24 cellular contexts compared by ENCODE assay signal in genomic region chr1:19923137-19923952, GRCh38. TPM values are rescaled to one million over a fixed set of nuclear protein-coding genes. Genes with fewer than 3 reads are reported as not detected.
DNase-seq lines count a peak whose midpoint lies in the region; ATAC-seq, FAIRE-seq and TF ChIP-seq lines count a peak whose summit lies in the region.
"Had no signal": no experiment of that assay in that cellular context is flagged by ENCODE, and none has a peak within 500 bp of the region (broad histone marks: within the 10 kb centered on the region; RNA-seq: fewer than 3 reads in every experiment).

Gene PLA2G2E (minus strand): TSS chr1:19923617. CDS start chr1:19923559, 58 bp downstream.

- H3K56ac ChIP-seq in IMR-90 (ENCODE audit: extremely low read depth, insufficient read depth, low read length), result no peak within 1 kb of the TSS
- H3K56ac ChIP-seq in H1 (replicated peaks; ENCODE audit: insufficient read length, low read depth, low read length), result no peak within 1 kb of the TSS

- H3K9me1 ChIP-seq in IMR-90 (ENCODE audit: insufficient read depth, low read length), result no peaks in the 10 kb centered on the region

- dilution Hi-C loops in IMR-90 (cut with HindIII; ENCODE audit: low sequenced_read_pairs, unreplicated experiment), result no loop called here

- TF ChIP-seq CTCF in IMR-90 (conservative IDR thresholded peaks at IDR 0.05; ENCODE audit: low read depth, low read length), result no peak
- TF ChIP-seq CTCF in H1 (IDR thresholded peaks at IDR 0.05; ENCODE audit: control extremely low read depth in 1 of 3, insufficient read depth in 1 of 3, low read depth in 1 of 3, low read length in 3 of 3), result peak in 1 of 3 experiments; percentile 11; a peak in 1 of 4 replicates
- peak; percentile 9 for TF ChIP-seq CTCF in neural progenitor cell (IDR thresholded peaks at IDR 0.05)
- no peak for TF ChIP-seq CTCF in testis (IDR thresholded peaks at IDR 0.05)

- 0% methylated on average over 1 of the region's 14 CpGs; no CpG with 5 or more reads in 1 of the 2 experiments for WGBS in IMR-90 (ENCODE audit: extremely low coverage in 2 of 2, insufficient read length in 1 of 2), 2 experiments
- WGBS in H1 (ENCODE audit: extremely low coverage in 1 of 2, insufficient coverage in 1 of 2, insufficient read length in 1 of 2, insufficient replicate concordance in 2 of 2, low coverage in 1 of 2, low lambda C conversion rate in 2 of 2, missing lambda C conversion rate in 1 of 2), 2 experiments, result 84% methylated on average over 13 of the region's 14 CpGs; no CpG with 5 or more reads in 1 of the 2 experiments
- WGBS in testis, 2 donors, result 68 to 69% methylated on average over 3 to 14 of the region's 14 CpGs

- H2BK5ac ChIP-seq in IMR-90 (ENCODE audit: low read depth, low read length, poor library complexity, severe bottlenecking) (no peak within 1 kb of the TSS), H1 (ENCODE audit: low read depth, low read length) (no peak within 1 kb of the TSS)

- H4K20me1 ChIP-seq in IMR-90 (ENCODE audit: insufficient read depth, low read length) (no peaks in the 10 kb centered on the region), H1 (replicated peaks in 1 of 2; ENCODE audit: control insufficient read depth in 1 of 2, insufficient read depth in 2 of 2, low read length in 2 of 2) (no peaks in the 10 kb centered on the region), neural progenitor cell (ENCODE audit: low read depth) (no peaks in the 10 kb centered on the region)

- H4K5ac ChIP-seq in IMR-90 (ENCODE audit: low read depth, low read length) (no peak within 1 kb of the TSS), H1 (ENCODE audit: insufficient read length, low read depth, low read length) (no peak within 1 kb of the TSS)

- CTCF ChIA-PET in IMR-90 (lab: Yijun Ruan, JAX), result no interaction called here
- CTCF ChIA-PET in H1 (lab: Charles Lee; ENCODE audit: partially characterized antibody), result interaction anchor here (0.8 to 10.5 kb wide), 4 partner anchors 192 to 239 kb away, joined by 3 to 127 read pairs (median 5); no protein-coding TSS in a partner anchor

- H2AFZ ChIP-seq in IMR-90 (replicated peaks; ENCODE audit: low read length, poor library complexity), result peak within 1 kb of the TSS; percentile 26
- no peak within 1 kb of the TSS for H2AFZ ChIP-seq in H1 (ENCODE audit: low read length)
- no peak within 1 kb of the TSS for H2AFZ ChIP-seq in neural progenitor cell (replicated peaks)

- peaks cover 5% of the 10 kb centered on the region for H3K27me3 Mint-ChIP-seq in neural progenitor cell (ENCODE audit: insufficient read depth, low read depth)

- no peak within 1 kb of the TSS for H3K27ac ChIP-seq in IMR-90 (ENCODE audit: insufficient read depth, low read length)
- H3K27ac ChIP-seq in H1 (ENCODE audit: low read depth, low read length), result no peak within 1 kb of the TSS
- H3K27ac ChIP-seq in neural progenitor cell, result no peak within 1 kb of the TSS
- peak within 1 kb of the TSS; percentile 60 to 72 for H3K27ac ChIP-seq in testis
- H3K27ac ChIP-seq: C4-2B, Peyer's patch, SJCRH30 had no signal

- H3K79me1 ChIP-seq in IMR-90 (ENCODE audit: low read depth in 1 of 2, low read length in 2 of 2) (no peaks in the 10 kb centered on the region), H1 (ENCODE audit: low read depth, low read length) (no peaks in the 10 kb centered on the region)

- no peak within 1 kb of the TSS for H3K9ac ChIP-seq in IMR-90 (ENCODE audit: low read depth, low read length)
- H3K9ac ChIP-seq in H1 (replicated peaks in 1 of 4; ENCODE audit: extremely low read depth in 1 of 4, low read depth in 3 of 4, low read length in 3 of 4), result no peak within 1 kb of the TSS
- H3K9ac ChIP-seq in neural progenitor cell, result no peak within 1 kb of the TSS

- H3K14ac ChIP-seq in IMR-90 (replicated peaks; ENCODE audit: low read depth, low read length) (no peak within 1 kb of the TSS), H1 (ENCODE audit: insufficient read length) (no peak within 1 kb of the TSS)

- no peak within 1 kb of the TSS for H4K91ac ChIP-seq in IMR-90 (ENCODE audit: insufficient read depth, low read depth, low read length)
- no peak within 1 kb of the TSS for H4K91ac ChIP-seq in H1 (replicated peaks; ENCODE audit: insufficient read length, low read length)

- no peak within 1 kb of the TSS for H3K23ac ChIP-seq in IMR-90 (ENCODE audit: low read depth, low read length)
- H3K23ac ChIP-seq in H1 (ENCODE audit: insufficient read length), result no peak within 1 kb of the TSS

- in situ Hi-C loops in IMR-90 (cut with MboI; ENCODE audit: low sequenced_read_pairs), result no loop called here

- TF ChIP-seq RAD21 in IMR-90 (IDR thresholded peaks at IDR 0.05; ENCODE audit: low read length) (no peak), H1 (IDR thresholded peaks at IDR 0.05 in 1 of 2, conservative IDR thresholded peaks at IDR 0.05 in 1 of 2; ENCODE audit: low read depth in 2 of 2, low read length in 2 of 2) (no peak; a peak in 1 of 4 replicates)

- no peak within 1 kb of the TSS for H3K4me3 ChIP-seq in IMR-90 (ENCODE audit: insufficient read depth, low read depth, low read length)
- no peak within 1 kb of the TSS for H3K4me3 ChIP-seq in H1 (ENCODE audit: extremely low read depth in 1 of 4, insufficient read depth in 2 of 4, low read depth in 3 of 4, low read length in 4 of 4)
- H3K4me3 ChIP-seq in neural progenitor cell, result no peak within 1 kb of the TSS
- no peak within 1 kb of the TSS for H3K4me3 ChIP-seq in testis
- H3K4me3 ChIP-seq: Peyer's patch, SJCRH30 had no signal

- H3K4ac ChIP-seq in IMR-90 (ENCODE audit: low read depth, low read length), result no peak within 1 kb of the TSS
- H3K4ac ChIP-seq in H1 (replicated peaks; ENCODE audit: insufficient read length, low read depth, low read length), result no peak within 1 kb of the TSS

- H3K4me2 ChIP-seq in IMR-90 (ENCODE audit: low read depth, low read length) (no peak within 1 kb of the TSS), H1 (ENCODE audit: insufficient read depth in 1 of 2, low read depth in 2 of 2, low read length in 2 of 2) (no peak within 1 kb of the TSS), neural progenitor cell (peak within 1 kb of the TSS; percentile 11)

- no peak within 1 kb of the TSS for H2AK5ac ChIP-seq in IMR-90 (ENCODE audit: low read depth, low read length)
- no peak within 1 kb of the TSS for H2AK5ac ChIP-seq in H1 (ENCODE audit: low read depth, low read length)

- H3K79me2 ChIP-seq in H1 (ENCODE audit: control insufficient read depth in 1 of 2, insufficient read depth in 2 of 2, low read length in 2 of 2), result no peaks in the 10 kb centered on the region
- no peaks in the 10 kb centered on the region for H3K79me2 ChIP-seq in neural progenitor cell (ENCODE audit: low read depth)

- H3F3A ChIP-seq in neural progenitor cell (ENCODE audit: low read depth), result no peaks in the 10 kb centered on the region

- BruUV-seq in IMR-90 (replicated peaks; lab: Mats Ljungman, UMichigan), result no TSS peak

- H2BK20ac ChIP-seq in IMR-90 (ENCODE audit: low read depth, low read length) (no peak within 1 kb of the TSS), H1 (ENCODE audit: low read length) (no peak within 1 kb of the TSS)

- DNase-seq in IMR-90 (no peak), H1 (ENCODE audit: low read depth in 1 of 2, low spot score in 2 of 2) (no peak), neural progenitor cell (ENCODE audit: low spot score) (peak; percentile 14), testis (no peak), posterior vena cava (ENCODE audit: low spot score) (no peak)
- DNase-seq: EL; GF-D8; H9; Karpas-422; NCI-H1694; NCI-H2081; NCI-H2171; NCI-H345; NCI-H524; NCI-H774; NK-92 treated with Interleukin-12 subunit alpha and Interleukin-12 subunit beta, amount 100 ng/mL, for 24 hours; Peyer's patch; SJCRH30 had no signal

- H2BK12ac ChIP-seq in H1 (ENCODE audit: low read depth, low read length), result no peak within 1 kb of the TSS

- no peaks in the 10 kb centered on the region for H3K36me3 ChIP-seq in IMR-90 (ENCODE audit: control insufficient read depth, insufficient read depth, low read length)
- H3K36me3 ChIP-seq in H1 (ENCODE audit: control insufficient read depth in 2 of 4, insufficient read depth in 4 of 4, low read length in 3 of 4), result no peaks in the 10 kb centered on the region
- no peaks in the 10 kb centered on the region for H3K36me3 ChIP-seq in neural progenitor cell
- H3K36me3 ChIP-seq in testis (ENCODE audit: low read depth, missing control alignments), result no peaks in the 10 kb centered on the region
- H3K36me3 ChIP-seq: Peyer's patch, SJCRH30 had no signal

- ATAC-seq in IMR-90 (ENCODE audit: low read depth) (no peak), GM19467 (IDR thresholded peaks at IDR 0.05; ENCODE audit: unreplicated experiment) (no peak), HG03280 (IDR thresholded peaks at IDR 0.05; ENCODE audit: unreplicated experiment) (no peak)

- POLR2A ChIA-PET in IMR-90 (lab: Charles Lee; ENCODE audit: unreplicated experiment), result no interaction called here
- POLR2A ChIA-PET in H1 (lab: Charles Lee; ENCODE audit: partially characterized antibody), result no interaction called here

- H4K8ac ChIP-seq in IMR-90 (ENCODE audit: low read depth in 2 of 2, low read length in 2 of 2), result no peak within 1 kb of the TSS
- H4K8ac ChIP-seq in H1 (ENCODE audit: extremely low read depth, insufficient read depth, low read length), result peak within 1 kb of the TSS; percentile 39; the same call in 1 of the 2 replicates

- H3K9me3 Mint-ChIP-seq in neural progenitor cell, result no peaks in the 10 kb centered on the region
- H3K9me3 Mint-ChIP-seq: H9 had no signal

- H3K4me1 ChIP-seq in IMR-90 (ENCODE audit: control insufficient read depth, insufficient read depth, low read length) (no peaks in the 10 kb centered on the region), H1 (replicated peaks in 1 of 4; ENCODE audit: control insufficient read depth in 3 of 4, insufficient read depth in 4 of 4, low read length in 3 of 4) (peaks cover 0 to 3% (median 0%) of the 10 kb centered on the region in 4 experiments; a peak in 1 of 7 replicates), neural progenitor cell (peaks cover 10% of the 10 kb centered on the region), testis (peaks cover 39% of the 10 kb centered on the region)
- H3K4me1 ChIP-seq: Peyer's patch, SJCRH30 had no signal

- intact Hi-C loops in IMR-90 (cut with micrococcal nuclease) (no loop called here), testis (cut with DNase I; ENCODE audit: low total_unique reads) (loop anchor here (10.0 kb wide), 1 partner anchor 571 kb away; no protein-coding TSS in a partner anchor), posterior vena cava (cut with DNase I) (loop anchor here in 1 of 2 donors (5.0 kb wide), 1 partner anchor 229 kb away; no protein-coding TSS in a partner anchor)

- TF ChIP-seq EP300 in H1 (IDR thresholded peaks at IDR 0.05; ENCODE audit: borderline replicate concordance in 1 of 2, low read depth in 2 of 2, low read length in 2 of 2), result no peak

- no peak within 1 kb of the TSS for H2BK15ac ChIP-seq in IMR-90 (ENCODE audit: low read depth, low read length)
- H2BK15ac ChIP-seq in H1 (ENCODE audit: low read length), result no peak within 1 kb of the TSS

- no peaks in the 10 kb centered on the region for H3K4me1 Mint-ChIP-seq in neural progenitor cell

- H3K27me3 ChIP-seq in IMR-90 (ENCODE audit: control insufficient read depth, insufficient read depth, low read length) (peaks cover 12% of the 10 kb centered on the region), H1 (replicated peaks in 1 of 4; ENCODE audit: control insufficient read depth in 3 of 4, extremely low read depth in 1 of 4, insufficient read depth in 3 of 4, low read length in 3 of 4) (no peaks in the 10 kb centered on the region), neural progenitor cell (no peaks in the 10 kb centered on the region), testis (no peaks in the 10 kb centered on the region)
- H3K27me3 ChIP-seq: Peyer's patch had no signal

- no peak within 1 kb of the TSS for H2BK120ac ChIP-seq in IMR-90 (ENCODE audit: low read depth, low read length)
- H2BK120ac ChIP-seq in H1 (replicated peaks; ENCODE audit: low read depth, low read length), result no peak within 1 kb of the TSS

- H3K9me3 ChIP-seq in IMR-90 (ENCODE audit: control insufficient read depth, insufficient read depth, low read length) (no peaks in the 10 kb centered on the region), H1 (ENCODE audit: insufficient read depth in 2 of 2, low read depth in 1 of 2, low read length in 1 of 2) (no peaks in the 10 kb centered on the region), neural progenitor cell (ENCODE audit: low read depth) (no peaks in the 10 kb centered on the region), testis (no peaks in the 10 kb centered on the region)
- H3K9me3 ChIP-seq: Peyer's patch, SJCRH30 had no signal

- TF ChIP-seq POLR2A in IMR-90 (IDR thresholded peaks at IDR 0.05; ENCODE audit: low read depth, low read length) (no peak), H1 (IDR thresholded peaks at IDR 0.05; ENCODE audit: control extremely low read depth in 1 of 2, low read depth in 2 of 2, low read length in 2 of 2) (no peak), testis (IDR thresholded peaks at IDR 0.05) (no peak)

- H2AK9ac ChIP-seq in IMR-90 (replicated peaks; ENCODE audit: low read depth, low read length, poor library complexity), result no peak within 1 kb of the TSS

- H3K27ac Mint-ChIP-seq in neural progenitor cell, result no peak within 1 kb of the TSS

- no peak for FAIRE-seq in H1 (lab: Jason Lieb, UNC)
- FAIRE-seq: A204.1, GM19239 had no signal

- H3K18ac ChIP-seq in IMR-90 (ENCODE audit: low read depth, low read length), result no peak within 1 kb of the TSS
- no peak within 1 kb of the TSS for H3K18ac ChIP-seq in H1 (ENCODE audit: extremely low read depth, low read length)

- no peaks in the 10 kb centered on the region for H3K36me3 Mint-ChIP-seq in neural progenitor cell

- H3K4me3 Mint-ChIP-seq in neural progenitor cell, result no peak within 1 kb of the TSS
- H3K4me3 Mint-ChIP-seq: H9 had no signal

- H3K23me2 ChIP-seq in H1 (ENCODE audit: low read depth, low read length), result no peaks in the 10 kb centered on the region; the same call in 1 of the 2 replicates

RNA-seq across cellular contexts. Expression of gene PLA2G2E, which starts in this region (rescaled TPM):
- total RNA-seq in IMR-90 (2012; rRNA removed), result not detected in 2 replicates
- polyA plus RNA-seq in IMR-90 (2012; rRNA removed), result not detected in 2 replicates
- polyA plus RNA-seq in IMR-90 (2012; cell fraction: cytosol; rRNA removed), result not detected in 2 replicates
- polyA plus RNA-seq in IMR-90 (2012; cell fraction: nucleus; rRNA removed; ENCODE audit: low replicate concordance), result not detected in 2 replicates
- not detected in 2 replicates for total RNA-seq in H1 (2021; fragmentation: NEBNext Ultra II Directional; extraction: Animal tissue kit (Norgen Biotek cat#: 25700))
- not detected in 2 replicates for polyA plus RNA-seq in H1 (2011; rRNA removed)
- polyA plus RNA-seq in H1 (2011; cell fraction: cytosol; rRNA removed), result not detected
- polyA plus RNA-seq in H1 (2011; cell fraction: nucleus; rRNA removed), result not detected
- not detected in 4 replicates for polyA plus RNA-seq in H1 (2012, experiment 1 of 2)
- polyA plus RNA-seq in H1 (2012, experiment 2 of 2), result not detected
- not detected for polyA plus RNA-seq in H1 (2013, experiment 1 of 2)
- polyA plus RNA-seq in H1 (2013, experiment 2 of 2), result not detected
- polyA minus RNA-seq in H1 (2011; rRNA and poly(A)+ RNA removed), result not detected in 2 replicates
- polyA minus RNA-seq in H1 (2011; cell fraction: cytosol; rRNA and poly(A)+ RNA removed), result not detected
- polyA minus RNA-seq in H1 (2011; cell fraction: nucleus; rRNA and poly(A)+ RNA removed), result not detected
- total RNA-seq in neural progenitor cell (ENCODE audit: low replicate concordance), result not detected in 2 replicates
- total RNA-seq in testis, result not detected
- polyA plus RNA-seq in testis (ENCODE audit: insufficient read depth, low read depth, low replicate concordance), result not detected
- not detected for total RNA-seq in posterior vena cava
- total RNA-seq: H9, MCF 10A, Peyer's patch, SJCRH30 had no signal

Comparison
In these comparisons a context has a peak if more than half of its experiments do, and no peak if none do; other contexts are left out.
1. Peak in DNase-seq and H3K4me2 ChIP-seq in neural progenitor cell; RNA of the gene not detected or under 1 TPM.
2. H3K27ac ChIP-seq: peak in testis (2 of 2); none in IMR-90 (single experiment), H1 (single experiment) and neural progenitor cell (single experiment).